Comparison of ENCODE assay signal across 12 cellular contexts in genomic region chr13:30375436-30375835, GRCh38. TPM values are rescaled to one million over a fixed set of nuclear protein-coding genes. Genes with fewer than 3 reads are reported as not detected.
DNase-seq lines count a peak whose midpoint lies in the region; ATAC-seq lines count a peak whose summit lies in the region.
"Had no signal": no experiment of that assay in that cellular context is flagged by ENCODE, and none has a peak within 500 bp of the region (broad histone marks: within the 10 kb centered on the region; RNA-seq: fewer than 3 reads in every experiment).

No MANE protein-coding gene starts in this region.

- no peak for ATAC-seq in activated CD4-positive, alpha-beta T cell treated with anti-CD3 and anti-CD28 coated beads for 36 hours
- no peak for ATAC-seq in stimulated activated effector memory CD8-positive, alpha-beta T cell treated with anti-CD3 and anti-CD28 coated beads, Interleukin-12 subunit alpha, Interleukin-12 subunit beta, amount 100 ng/mL, for 72 hours
- ATAC-seq in GM18520 (IDR thresholded peaks at IDR 0.05; ENCODE audit: unreplicated experiment) (no peak), HG02938 (IDR thresholded peaks at IDR 0.05; ENCODE audit: unreplicated experiment) (no peak)

- no peaks in the 10 kb centered on the region for H3K9me3 Mint-ChIP-seq in activated CD4-positive, alpha-beta T cell treated with anti-CD3 and anti-CD28 coated beads for 36 hours (ENCODE audit: low read depth)
- no peaks in the 10 kb centered on the region for H3K9me3 Mint-ChIP-seq in activated CD4-positive, alpha-beta memory T cell treated with anti-CD3 and anti-CD28 coated beads for 36 hours
- no peaks in the 10 kb centered on the region for H3K9me3 Mint-ChIP-seq in stimulated activated effector memory CD8-positive, alpha-beta T cell treated with anti-CD3 and anti-CD28 coated beads, Interleukin-12 subunit alpha, Interleukin-12 subunit beta, amount 100 ng/mL, for 72 hours

- DNase-seq in activated CD4-positive, alpha-beta T cell treated with anti-CD3 and anti-CD28 coated beads for 36 hours = no peak
- DNase-seq in activated CD4-positive, alpha-beta T cell treated with anti-CD3 and anti-CD28 coated beads for 48 hours = no peak
- DNase-seq in MV-4-11 (lab: John Stamatoyannopoulos, UW) = peak; percentile 16
- DNase-seq in activated CD4-positive, alpha-beta memory T cell treated with anti-CD3 and anti-CD28 coated beads for 36 hours = no peak
- no peak for DNase-seq in stimulated activated effector memory CD8-positive, alpha-beta T cell treated with anti-CD3 and anti-CD28 coated beads, Interleukin-12 subunit alpha, Interleukin-12 subunit beta, amount 100 ng/mL, for 72 hours (ENCODE audit: low spot score in 2 of 2)
- no peak for DNase-seq in C1 segment of cervical spinal cord (lab: John Stamatoyannopoulos, UW)
- DNase-seq: GOT3; KG1; mesenchymal stem cell; stimulated activated CD4-positive, alpha-beta T cell treated with anti-CD3 and anti-CD28 coated beads, Interleukin-2, amount 100 ng/mL, for 48 hours had no signal

- peak overlapping the region; percentile 73 for H3K4me3 Mint-ChIP-seq in activated CD4-positive, alpha-beta T cell treated with anti-CD3 and anti-CD28 coated beads for 36 hours
- peak overlapping the region; percentile 80 for H3K4me3 Mint-ChIP-seq in activated CD4-positive, alpha-beta memory T cell treated with anti-CD3 and anti-CD28 coated beads for 36 hours
- H3K4me3 Mint-ChIP-seq in stimulated activated effector memory CD8-positive, alpha-beta T cell treated with anti-CD3 and anti-CD28 coated beads, Interleukin-12 subunit alpha, Interleukin-12 subunit beta, amount 100 ng/mL, for 72 hours = peak overlapping the region; percentile 74

- peaks cover 2% of the 10 kb centered on the region for H3K36me3 Mint-ChIP-seq in activated CD4-positive, alpha-beta T cell treated with anti-CD3 and anti-CD28 coated beads for 36 hours (ENCODE audit: low read depth)
- peaks cover 8% of the 10 kb centered on the region for H3K36me3 Mint-ChIP-seq in activated CD4-positive, alpha-beta memory T cell treated with anti-CD3 and anti-CD28 coated beads for 36 hours
- H3K36me3 Mint-ChIP-seq in stimulated activated effector memory CD8-positive, alpha-beta T cell treated with anti-CD3 and anti-CD28 coated beads, Interleukin-12 subunit alpha, Interleukin-12 subunit beta, amount 100 ng/mL, for 72 hours = peaks cover 6% of the 10 kb centered on the region

- CTCF ChIA-PET in activated CD4-positive, alpha-beta T cell treated with anti-CD3 and anti-CD28 coated beads for 36 hours (lab: Charles Lee) = interaction anchor here (0.9 to 1.6 kb wide), 6 partner anchors 14 to 230 kb away, joined by 3 to 10 read pairs (median 5); no protein-coding TSS in a partner anchor
- CTCF ChIA-PET in activated CD4-positive, alpha-beta memory T cell treated with anti-CD3 and anti-CD28 coated beads for 36 hours (lab: Charles Lee) = interaction anchor here (0.7 to 2.1 kb wide), 4 partner anchors 10 to 669 kb away, joined by 4 to 10 read pairs (median 7); no protein-coding TSS in a partner anchor

- H3K4me1 Mint-ChIP-seq in activated CD4-positive, alpha-beta T cell treated with anti-CD3 and anti-CD28 coated beads for 36 hours = peaks cover 90% of the 10 kb centered on the region
- peaks cover 92% of the 10 kb centered on the region for H3K4me1 Mint-ChIP-seq in activated CD4-positive, alpha-beta memory T cell treated with anti-CD3 and anti-CD28 coated beads for 36 hours (ENCODE audit: low read depth)
- peaks cover 80% of the 10 kb centered on the region for H3K4me1 Mint-ChIP-seq in stimulated activated effector memory CD8-positive, alpha-beta T cell treated with anti-CD3 and anti-CD28 coated beads, Interleukin-12 subunit alpha, Interleukin-12 subunit beta, amount 100 ng/mL, for 72 hours

- POLR2A ChIA-PET in activated CD4-positive, alpha-beta T cell treated with anti-CD3 and anti-CD28 coated beads for 36 hours (lab: Charles Lee) = interaction anchor here (0.7 to 1.8 kb wide), 2 partner anchors 90 to 659 kb away, joined by 3 to 9 read pairs; partner anchors contain the start of gene HMGB1
- POLR2A ChIA-PET in activated CD4-positive, alpha-beta memory T cell treated with anti-CD3 and anti-CD28 coated beads for 36 hours (lab: Charles Lee) = interaction anchor here (1.5 to 2.6 kb wide), 7 partner anchors 10 to 233 kb away, joined by 4 to 19 read pairs (median 5); partner anchors contain the start of genes HMGB1 and KATNAL1

- no peaks in the 10 kb centered on the region for H3K27me3 Mint-ChIP-seq in activated CD4-positive, alpha-beta T cell treated with anti-CD3 and anti-CD28 coated beads for 36 hours
- H3K27me3 Mint-ChIP-seq in activated CD4-positive, alpha-beta memory T cell treated with anti-CD3 and anti-CD28 coated beads for 36 hours = no peaks in the 10 kb centered on the region

- H3K27ac Mint-ChIP-seq in activated CD4-positive, alpha-beta T cell treated with anti-CD3 and anti-CD28 coated beads for 36 hours = peak overlapping the region; percentile 66
- H3K27ac Mint-ChIP-seq in activated CD4-positive, alpha-beta memory T cell treated with anti-CD3 and anti-CD28 coated beads for 36 hours = peak overlapping the region; percentile 93
- peak overlapping the region; percentile 88 for H3K27ac Mint-ChIP-seq in stimulated activated effector memory CD8-positive, alpha-beta T cell treated with anti-CD3 and anti-CD28 coated beads, Interleukin-12 subunit alpha, Interleukin-12 subunit beta, amount 100 ng/mL, for 72 hours

- intact Hi-C loops in activated CD4-positive, alpha-beta T cell treated with anti-CD3 and anti-CD28 coated beads for 36 hours (cut with DNase I, micrococcal nuclease) = loop anchor here (5.0 to 10.0 kb wide), 4 partner anchors 199 to 669 kb away; partner anchors contain the start of gene UBL3 (in 1 of the 2)
- intact Hi-C loops in activated CD4-positive, alpha-beta memory T cell treated with anti-CD3 and anti-CD28 coated beads for 36 hours (cut with micrococcal nuclease) = loop anchor here (1.0 to 10.0 kb wide), 2 partner anchors 242 to 419 kb away; partner anchors contain the start of gene USPL1

RNA-seq across cellular contexts. Expression of gene UBE2L5, which starts 46.9 kb away (rescaled TPM):
- under 1 TPM in 1 of 2 experiments, not detected in 1; 0.11 TPM for total RNA-seq in activated CD4-positive, alpha-beta T cell treated with anti-CD3 and anti-CD28 coated beads for 36 hours
- total RNA-seq in activated CD4-positive, alpha-beta memory T cell treated with anti-CD3 and anti-CD28 coated beads for 36 hours = not detected
